17 cellular contexts compared by ENCODE assay signal in genomic region chr14:74910556-74910955, GRCh38. TPM values are rescaled to one million over a fixed set of nuclear protein-coding genes. Genes with fewer than 3 reads are reported as not detected.
"Had no signal": no experiment of that assay in that cellular context is flagged by ENCODE, and none has a peak within 500 bp of the region (broad histone marks: within the 10 kb centered on the region; RNA-seq: fewer than 3 reads in every experiment).

No MANE protein-coding gene starts in this region.

- H3K4me3 ChIP-seq: sigmoid colon had no signal

- H3K9me3 ChIP-seq: sigmoid colon had no signal

- H3K27ac ChIP-seq: sigmoid colon had no signal

- H3K36me3 ChIP-seq: sigmoid colon had no signal

- ATAC-seq: activated naive CD4-positive, alpha-beta T cell treated with anti-CD3 and anti-CD28 coated beads, Interleukin-2, amount 50 U/mL, for 72 hours; esophagus mucosa; natural killer cell; T-helper 17 cell had no signal

- H3K27me3 ChIP-seq: sigmoid colon had no signal

- DNase-seq: activated CD4-positive, alpha-beta T cell treated with anti-CD3 and anti-CD28 coated beads, Interleukin-2, amount 10 ng/mL, durations not matched to agents 7 days and 5 days; activated CD4-positive, CD25-positive, alpha-beta regulatory T cell; amniotic stem cell; endodermal cell; immature natural killer cell; mammary epithelial cell; natural killer cell; occipital lobe; sigmoid colon; stimulated activated CD4-positive, alpha-beta T cell treated with anti-CD3 and anti-CD28 coated beads, Interleukin-2, amount 100 ng/mL, for 48 hours; stimulated activated naive CD4-positive, alpha-beta T cell treated with Interleukin-2 at 50 U/mL for 16 hours; T-helper 17 cell had no signal

RNA-seq across cellular contexts. Expression of gene PROX2, which starts 34.6 kb away (rescaled TPM):
- total RNA-seq: activated CD4-positive, alpha-beta T cell treated with anti-CD3 and anti-CD28 coated beads, Interleukin-2, amount 10 ng/mL, durations not matched to agents 7 days and 5 days; endodermal cell; esophagus mucosa; fibroblast of villous mesenchyme; mammary epithelial cell; occipital lobe; pulmonary artery endothelial cell; T-helper 17 cell had no signal
- polyA plus RNA-seq: mammary epithelial cell had no signal

RNA-seq across cellular contexts. Expression of gene PGF, which starts 44.8 kb away (rescaled TPM):
- total RNA-seq: mononuclear cell, T-helper 17 cell had no signal
